ENCODE assay signal across 26 cellular contexts in the genomic region with DNA sequence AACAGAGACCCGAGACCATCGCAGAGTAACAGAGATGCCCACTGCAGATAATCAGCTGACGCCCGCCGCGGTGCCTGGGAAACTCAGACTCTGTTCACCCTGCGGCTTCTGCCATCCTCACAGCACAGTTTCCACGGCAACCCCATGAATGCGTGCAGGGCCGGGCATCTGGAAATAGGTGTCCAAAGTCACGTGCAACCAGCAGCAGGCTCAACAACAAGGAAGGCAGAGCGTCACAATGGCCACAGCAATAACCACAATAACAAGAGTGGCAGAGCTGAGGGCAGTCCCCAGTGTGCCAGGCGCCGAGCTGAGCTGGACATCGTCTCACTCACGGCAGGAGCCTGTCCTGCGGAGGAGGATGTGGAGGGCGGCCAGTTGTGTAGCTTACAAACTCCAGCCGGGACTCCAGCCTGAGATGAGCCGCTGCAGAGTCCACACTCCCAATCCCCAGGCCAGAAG.
DNase-seq lines count a peak whose midpoint lies in the region; ATAC-seq, FAIRE-seq and TF ChIP-seq lines count a peak whose summit lies in the region.
"Had no signal": no experiment of that assay in that cellular context is flagged by ENCODE, and none has a peak within 500 bp of the region (broad histone marks: within the 10 kb centered on the region; RNA-seq: fewer than 3 reads in every experiment).

No MANE protein-coding gene starts in this region.

- H3K4me1 ChIP-seq in BE2C (peaks cover 36% of the 10 kb centered on the region), right cardiac atrium (ENCODE audit: control insufficient read depth, insufficient read depth, low read length) (peaks cover 3% of the 10 kb centered on the region)
- H3K4me1 ChIP-seq: gastrocnemius medialis, thyroid gland had no signal

- ATAC-seq in SK-N-SH treated with all-trans-retinoic acid at 6 μM for 48 hours: peak; percentile 42; the same call in 1 of the 3 replicates
- ATAC-seq in right cardiac atrium: no peak
- ATAC-seq in GM18517 (IDR thresholded peaks at IDR 0.05; ENCODE audit: unreplicated experiment): no peak
- ATAC-seq: A549; gastrocnemius medialis; mucosa of descending colon; stimulated activated naive CD8-positive, alpha-beta T cell treated with anti-CD3 and anti-CD28 coated beads, Interleukin-15, Interleukin-2, amounts not matched to agents 100 U/mL and 50 U/mL, for 24 hours had no signal

- 67% methylated on average over 20 of the region's 20 CpGs for whole genome bisulfite sequencing in right cardiac atrium

- FAIRE-seq in GM12891 (lab: Jason Lieb, UNC): no peak
- FAIRE-seq: A549, G401.6 had no signal

- H3K27me3 ChIP-seq in BE2C: no peaks in the 10 kb centered on the region
- H3K27me3 ChIP-seq in right cardiac atrium (ENCODE audit: control insufficient read depth, insufficient read depth): no peaks in the 10 kb centered on the region
- H3K27me3 ChIP-seq: thyroid gland had no signal

- intact Hi-C loops in right cardiac atrium (cut with DNase I): no loop called here
- intact Hi-C loops in posterior cingulate gyrus (cut with DNase I): no loop called here

- DNase-seq in BE2C (peak; percentile 84), right cardiac atrium (peak; percentile 37 to 53 (median 44)), posterior cingulate gyrus (peak in 7 of 10 donors; percentile 52 to 93 (median 63)), NCI-H1694 (lab: John Stamatoyannopoulos, UW) (no peak), NCI-H146 treated with DMSO at 0.1 percent for 48 hours (lab: John Stamatoyannopoulos, UW; ENCODE audit: unreplicated experiment) (no peak), GM12891 (ENCODE audit: insufficient read length, low spot score) (no peak)
- DNase-seq: activated CD4-positive, alpha-beta T cell treated with anti-CD3 and anti-CD28 coated beads for 4 hours; activated gamma-delta T cell; activated T-cell treated with anti-CD3 and anti-CD28 coated beads, Interleukin-2, amount 50 U/mL, for 24 hours; gastrocnemius medialis; hypothalamus; immature natural killer cell; NCI-H1417 treated with DMSO at 0.1 percent for 48 hours; NCI-H2107; NCI-H446 treated with DMSO at 0.1 percent for 48 hours; NCI-H82; nephron progenitor cell; stimulated activated naive CD8-positive, alpha-beta T cell treated with anti-CD3 and anti-CD28 coated beads, Interleukin-15, Interleukin-2, amounts not matched to agents 100 U/mL and 50 U/mL, for 24 hours; T-helper 2 cell; thyroid gland had no signal

- no peak overlapping the region for H3K27ac ChIP-seq in right cardiac atrium (ENCODE audit: low read length)
- H3K27ac ChIP-seq: A549, gastrocnemius medialis, SK-N-MC, thyroid gland had no signal

- no peak for TF ChIP-seq POLR2A in GM12891 (IDR thresholded peaks at IDR 0.05; ENCODE audit: low read depth, low read length)

- H3K4me3 ChIP-seq in BE2C (ENCODE audit: low read depth, low read length) (no peak overlapping the region), right cardiac atrium (ENCODE audit: low read length) (no peak overlapping the region)
- H3K4me3 ChIP-seq: A549, gastrocnemius medialis, mucosa of descending colon, SK-N-MC, thyroid gland had no signal

- H3K9me3 ChIP-seq in BE2C (no peaks in the 10 kb centered on the region), right cardiac atrium (ENCODE audit: control insufficient read depth, low read length) (no peaks in the 10 kb centered on the region)
- H3K9me3 ChIP-seq: A549, gastrocnemius medialis, mucosa of descending colon, thyroid gland had no signal

- no peaks in the 10 kb centered on the region for H3K36me3 ChIP-seq in BE2C
- H3K36me3 ChIP-seq: gastrocnemius medialis, thyroid gland had no signal

- no peak for TF ChIP-seq CTCF in BE2C (IDR thresholded peaks at IDR 0.05; ENCODE audit: low read depth, low read length)

TF ChIP-seq in SK-N-SH treated with all-trans-retinoic acid at 6 μM for 48 hours, 23 proteins besides CTCF, POLR2A, EP300 and RAD21 (continues in another document):
- TF ChIP-seq GLIS3 (CRISPR knock-in tag; IDR thresholded peaks at IDR 0.05): no peak
- no peak for TF ChIP-seq SNAI2 (CRISPR knock-in tag; IDR thresholded peaks at IDR 0.05)
- peak; percentile 69; the same call in 1 of the 2 replicates for TF ChIP-seq TCF4 (CRISPR knock-in tag; IDR thresholded peaks at IDR 0.05; ENCODE audit: borderline replicate concordance)
- no peak for TF ChIP-seq ISL1 (CRISPR knock-in tag; IDR thresholded peaks at IDR 0.05)
- no peak for TF ChIP-seq ZC3H10 (CRISPR knock-in tag; IDR thresholded peaks at IDR 0.05)
- no peak for TF ChIP-seq ZNF70 (CRISPR knock-in tag; IDR thresholded peaks at IDR 0.05)
- TF ChIP-seq TOX (CRISPR knock-in tag; IDR thresholded peaks at IDR 0.05; ENCODE audit: borderline replicate concordance): no peak
- no peak for TF ChIP-seq ZNF565 (CRISPR knock-in tag; conservative IDR thresholded peaks at IDR 0.05; ENCODE audit: low read depth)
- no peak for TF ChIP-seq CSDC2 (CRISPR knock-in tag; IDR thresholded peaks at IDR 0.05)
- TF ChIP-seq, protein P1, sequence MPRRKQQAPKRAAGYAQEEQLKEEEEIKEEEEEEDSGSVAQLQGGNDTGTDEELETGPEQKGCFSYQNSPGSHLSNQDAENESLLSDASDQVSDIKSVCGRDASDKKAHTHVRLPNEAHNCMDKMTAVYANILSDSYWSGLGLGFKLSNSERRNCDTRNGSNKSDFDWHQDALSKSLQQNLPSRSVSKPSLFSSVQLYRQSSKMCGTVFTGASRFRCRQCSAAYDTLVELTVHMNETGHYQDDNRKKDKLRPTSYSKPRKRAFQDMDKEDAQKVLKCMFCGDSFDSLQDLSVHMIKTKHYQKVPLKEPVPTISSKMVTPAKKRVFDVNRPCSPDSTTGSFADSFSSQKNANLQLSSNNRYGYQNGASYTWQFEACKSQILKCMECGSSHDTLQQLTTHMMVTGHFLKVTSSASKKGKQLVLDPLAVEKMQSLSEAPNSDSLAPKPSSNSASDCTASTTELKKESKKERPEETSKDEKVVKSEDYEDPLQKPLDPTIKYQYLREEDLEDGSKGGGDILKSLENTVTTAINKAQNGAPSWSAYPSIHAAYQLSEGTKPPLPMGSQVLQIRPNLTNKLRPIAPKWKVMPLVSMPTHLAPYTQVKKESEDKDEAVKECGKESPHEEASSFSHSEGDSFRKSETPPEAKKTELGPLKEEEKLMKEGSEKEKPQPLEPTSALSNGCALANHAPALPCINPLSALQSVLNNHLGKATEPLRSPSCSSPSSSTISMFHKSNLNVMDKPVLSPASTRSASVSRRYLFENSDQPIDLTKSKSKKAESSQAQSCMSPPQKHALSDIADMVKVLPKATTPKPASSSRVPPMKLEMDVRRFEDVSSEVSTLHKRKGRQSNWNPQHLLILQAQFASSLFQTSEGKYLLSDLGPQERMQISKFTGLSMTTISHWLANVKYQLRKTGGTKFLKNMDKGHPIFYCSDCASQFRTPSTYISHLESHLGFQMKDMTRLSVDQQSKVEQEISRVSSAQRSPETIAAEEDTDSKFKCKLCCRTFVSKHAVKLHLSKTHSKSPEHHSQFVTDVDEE (CRISPR knock-in tag; IDR thresholded peaks at IDR 0.05): 0 out of 2 replicates have a peak, but pooled peaks have one; percentile 59
- no peak for TF ChIP-seq ZFP3 (CRISPR knock-in tag; IDR thresholded peaks at IDR 0.05)
- TF ChIP-seq ARNTL (CRISPR knock-in tag; IDR thresholded peaks at IDR 0.05; ENCODE audit: borderline replicate concordance, low read depth): no peak
- no peak for TF ChIP-seq ZNF8 (CRISPR knock-in tag; IDR thresholded peaks at IDR 0.05)
- TF ChIP-seq ZFP30 (CRISPR knock-in tag; IDR thresholded peaks at IDR 0.05): no peak
- TF ChIP-seq ESRRG (CRISPR knock-in tag; IDR thresholded peaks at IDR 0.05): no peak

TF ChIP-seq in GM12891, 5 proteins besides CTCF, POLR2A, EP300 and RAD21:
- TF ChIP-seq TAF1 (IDR thresholded peaks at IDR 0.05; ENCODE audit: low read depth, low read length) (no peak), POLR2AphosphoS5 (IDR thresholded peaks at IDR 0.05; ENCODE audit: low read depth, low read length) (no peak), POU2F2 (IDR thresholded peaks at IDR 0.05; ENCODE audit: low read depth, low read length) (no peak), SPI1 (IDR thresholded peaks at IDR 0.05; ENCODE audit: low read depth, low read length) (no peak), PAX5 (IDR thresholded peaks at IDR 0.05; ENCODE audit: insufficient read depth, low read length, severe bottlenecking) (no peak)

Comparison
In these comparisons a context has a peak if more than half of its experiments do, and no peak if none do; other contexts are left out.
1. DNase-seq: peak in BE2C (single experiment), right cardiac atrium (3 of 3) and posterior cingulate gyrus (7 of 10); none in NCI-H1694 (single experiment), NCI-H146 treated with DMSO at 0.1 percent for 48 hours (single experiment) and GM12891 (single experiment).